18 cellular contexts compared by ENCODE assay signal in the genomic region with DNA sequence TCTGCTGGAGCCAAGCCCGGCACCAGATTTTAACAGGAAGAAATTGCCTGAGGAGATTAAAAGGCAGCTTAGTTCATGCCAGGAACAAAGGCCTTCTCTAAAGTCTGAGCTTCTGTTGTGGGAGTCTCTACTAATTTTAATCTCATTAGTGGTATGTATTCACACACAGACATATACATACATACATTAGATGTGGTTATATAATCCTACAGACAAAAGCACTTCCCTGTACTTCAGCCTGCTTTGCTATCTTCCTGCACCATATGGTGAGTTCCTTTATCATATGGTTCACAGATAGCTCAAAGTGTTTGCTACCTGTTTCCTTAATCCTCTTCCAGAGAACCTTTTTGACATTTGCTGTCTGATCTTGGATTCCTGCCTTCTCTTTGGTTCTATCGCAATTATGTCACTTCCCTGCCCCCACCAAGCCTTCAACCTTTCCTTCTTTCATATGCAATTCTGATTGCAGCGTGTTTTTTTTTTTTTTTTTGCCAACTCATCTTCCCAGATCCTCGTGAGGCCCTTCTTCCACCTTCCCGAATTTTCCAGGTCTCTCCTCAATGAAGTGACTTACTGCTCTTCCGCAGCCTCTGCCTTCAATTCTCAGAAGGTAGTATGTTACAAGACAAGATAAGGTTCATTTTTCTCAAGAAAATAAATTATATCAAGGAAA.
DNase-seq lines count a peak whose midpoint lies in the region; ATAC-seq, FAIRE-seq and TF ChIP-seq lines count a peak whose summit lies in the region.
"Had no signal": no experiment of that assay in that cellular context is flagged by ENCODE, and none has a peak within 500 bp of the region (broad histone marks: within the 10 kb centered on the region; RNA-seq: fewer than 3 reads in every experiment).

No MANE protein-coding gene starts in this region.

- H3K9me3 ChIP-seq in ES-I3 (ENCODE audit: control insufficient read depth, insufficient read depth, low read length) = peaks cover 7% of the 10 kb centered on the region
- no peaks in the 10 kb centered on the region for H3K9me3 ChIP-seq in K562 (replicated peaks; ENCODE audit: control insufficient read depth, insufficient read depth, low read depth, low read length)

- no peak overlapping the region for H2AK5ac ChIP-seq in mesendoderm (ENCODE audit: low read length)

- H2BK120ac ChIP-seq in mesendoderm (ENCODE audit: low read depth, low read length) = no peak overlapping the region

- H3K79me1 ChIP-seq in mesendoderm (ENCODE audit: low read length) = no peaks in the 10 kb centered on the region

- H3K9ac ChIP-seq in ES-I3 (ENCODE audit: low read depth, low read length) (0 out of 2 replicates have a peak overlapping the region, but pooled peaks have one; percentile 5), K562 (ENCODE audit: insufficient read depth in 1 of 2, low read depth in 2 of 2, low read length in 2 of 2) (no peak overlapping the region), mesendoderm (ENCODE audit: low read length) (no peak overlapping the region)

- CTCF ChIA-PET in K562 (lab: Yijun Ruan, JAX; ENCODE audit: low intra/inter-chr PET ratio) = interaction anchor here (0.7 kb wide), 1 partner anchor 43 kb away, joined by 3 read pairs; no protein-coding TSS in a partner anchor

- in situ Hi-C loops in KBM-7 (cut with MboI; ENCODE audit: low pct_unique_long_range_greater_than_20kb, low sequenced_read_pairs) = no loop called here
- in situ Hi-C loops in K562 (cut with MboI) = no loop called here

- H4K8ac ChIP-seq in mesendoderm (ENCODE audit: low read depth, low read length) = no peak overlapping the region

- H4K5ac ChIP-seq in mesendoderm (ENCODE audit: low read length) = no peak overlapping the region

- H3K9me1 ChIP-seq in K562 (ENCODE audit: control insufficient read depth, insufficient read depth, low read length) = peaks cover 4% of the 10 kb centered on the region

- POLR2A ChIA-PET in K562 (lab: Yijun Ruan, JAX) = interaction anchor here (0.5 to 2.1 kb wide), 6 partner anchors 8 to 125 kb away, joined by 3 to 8 read pairs (median 4); no protein-coding TSS in a partner anchor

- H3K4me1 ChIP-seq in ES-I3 (ENCODE audit: insufficient read depth, low read length) (peaks cover 47% of the 10 kb centered on the region), K562 (replicated peaks in 1 of 2; ENCODE audit: control insufficient read depth in 2 of 2, insufficient read depth in 2 of 2, low read length in 2 of 2) (peaks cover 17 to 18% of the 10 kb centered on the region in 2 experiments; a peak in 3 of 5 replicates), mesendoderm (ENCODE audit: control insufficient read depth, low read depth, low read length) (peaks cover 5% of the 10 kb centered on the region)

- H3K56ac ChIP-seq in mesendoderm (ENCODE audit: low read length) = no peak overlapping the region

- H3K23ac ChIP-seq in mesendoderm (ENCODE audit: low read length) = no peak overlapping the region

- H3K18ac ChIP-seq in mesendoderm (ENCODE audit: low read length) = peak overlapping the region; percentile 65

- intact Hi-C loops in K562 (cut with micrococcal nuclease) = loop anchor here (5.0 kb wide), 1 partner anchor 58 kb away; no protein-coding TSS in a partner anchor

- H3K27ac ChIP-seq in K562 (ENCODE audit: extremely low read depth, low read depth, low read length) = peak overlapping the region; percentile 51; the same call in 2 of the 3 replicates
- no peak overlapping the region for H3K27ac ChIP-seq in mesendoderm (ENCODE audit: low read depth, low read length)
- H3K27ac ChIP-seq in substantia nigra (ENCODE audit: low read depth, low read length, poor library complexity, severe bottlenecking) = no peak overlapping the region
- H3K27ac ChIP-seq: VCaP had no signal

- TF ChIP-seq RAD21 in K562 (CRISPR knock-in tag; conservative IDR thresholded peaks at IDR 0.05 in 1 of 2, IDR thresholded peaks at IDR 0.05 in 1 of 2) = no peak

- no peak overlapping the region for H2BK5ac ChIP-seq in mesendoderm (ENCODE audit: low read length)

- no TSS peak for BruUV-seq in K562 (replicated peaks; lab: Mats Ljungman, UMichigan)

- H4K20me1 ChIP-seq in K562 (replicated peaks; ENCODE audit: control insufficient read depth, insufficient read depth, low read length) = no peaks in the 10 kb centered on the region; the same call in 1 of the 2 replicates

- H2BK15ac ChIP-seq in mesendoderm (replicated peaks; ENCODE audit: low read depth) = peak overlapping the region; percentile 88

- peak; percentile 94 for TF ChIP-seq EP300 in K562 (IDR thresholded peaks at IDR 0.05; ENCODE audit: low read length)

- H3K27me3 ChIP-seq in K562 (ENCODE audit: control insufficient read depth in 2 of 2, insufficient read depth in 2 of 2, low read length in 2 of 2) (no peaks in the 10 kb centered on the region), mesendoderm (ENCODE audit: insufficient read depth, low read length, poor library complexity) (no peaks in the 10 kb centered on the region)

- WGBS in K562 (ENCODE audit: insufficient coverage, low coverage, missing lambda C conversion rate) = 8% methylated on average over 4 of the region's 6 CpGs
- no CpG with 5 or more reads among the region's 6 CpGs for WGBS in mesendoderm (ENCODE audit: extremely low coverage, insufficient coverage, low lambda C conversion rate)

- H3K4me2 ChIP-seq in K562 (ENCODE audit: insufficient read depth, low read length) (peak overlapping the region; percentile 28; the same call in 1 of the 2 replicates), mesendoderm (ENCODE audit: low read length) (no peak overlapping the region)

- no peak overlapping the region for H3K4ac ChIP-seq in mesendoderm (ENCODE audit: low read depth, low read length)

- ATAC-seq in K562 (peak; percentile 89), GM21367 (IDR thresholded peaks at IDR 0.05; ENCODE audit: unreplicated experiment) (no peak), GM21360 (IDR thresholded peaks at IDR 0.05; ENCODE audit: unreplicated experiment) (no peak)
- ATAC-seq: activated T-helper 17 cell treated with anti-CD3 and anti-CD28 coated beads, Interleukin-2, amount 50 U/mL, for 72 hours; naive thymus-derived CD4-positive, alpha-beta T cell had no signal

- H3K79me2 ChIP-seq in K562 (ENCODE audit: control insufficient read depth, insufficient read depth, low read length) (peaks cover 6% of the 10 kb centered on the region; the same call in 2 of the 3 replicates), mesendoderm (ENCODE audit: control insufficient read depth, insufficient read depth, low read length) (no peaks in the 10 kb centered on the region)

- H3K36me3 ChIP-seq in ES-I3 (ENCODE audit: insufficient read depth, low read length) = no peaks in the 10 kb centered on the region; the same call in 1 of the 2 replicates
- peaks cover 64% of the 10 kb centered on the region for H3K36me3 ChIP-seq in K562 (ENCODE audit: control insufficient read depth, insufficient read depth, low read length)
- H3K36me3 ChIP-seq in mesendoderm (ENCODE audit: control insufficient read depth, insufficient read depth, low read length) = no peaks in the 10 kb centered on the region

- DNase-seq in KBM-7 = peak; percentile 24
- DNase-seq in K562 (ENCODE audit: extremely low read depth in 1 of 4, low spot score in 3 of 4) = peak; percentile 71 to 88 (median 80)
- peak; percentile 88 for DNase-seq in mesendoderm
- DNase-seq in substantia nigra (lab: John Stamatoyannopoulos, UW) = no peak
- DNase-seq: activated CD4-positive, alpha-beta T cell treated with anti-CD3 and anti-CD28 coated beads, Interleukin-2, amount 50 U/mL, for 48 hours; activated naive CD8-positive, alpha-beta T cell treated with anti-CD3 and anti-CD28 coated beads, Interleukin-2, amount 10 ng/mL, durations not matched to agents 7 days and 5 days; AML-193; effector CD4-positive, alpha-beta T cell; islet precursor cell; naive thymus-derived CD4-positive, alpha-beta T cell; NK-92 treated with Interleukin-12 subunit alpha and Interleukin-12 subunit beta, amount 100 ng/mL, for 24 hours; stimulated activated CD4-positive, alpha-beta T cell treated with anti-CD3 and anti-CD28 coated beads, Interleukin-2, amount 100 ng/mL, for 24 hours had no signal

- no peak for TF ChIP-seq CTCF in K562 (IDR thresholded peaks at IDR 0.05 in 2 of 3, conservative IDR thresholded peaks at IDR 0.05 in 1 of 3; ENCODE audit: insufficient read depth in 2 of 3, low read depth in 1 of 3, low read length in 3 of 3)

- no peak for TF ChIP-seq POLR2A in K562 (conservative IDR thresholded peaks at IDR 0.05)

- no peak overlapping the region for H2AFZ ChIP-seq in K562 (ENCODE audit: low read depth, low read length)

- peak; percentile 90 for FAIRE-seq in K562 (lab: Jason Lieb, UNC)

- H3K4me3 ChIP-seq in K562 (no peak overlapping the region), mesendoderm (ENCODE audit: low read length) (no peak overlapping the region)
- H3K4me3 ChIP-seq: lung had no signal

TF ChIP-seq in K562, 482 proteins besides CTCF, POLR2A, EP300 and RAD21 (continues in another document):
- TF ChIP-seq, protein P1, sequence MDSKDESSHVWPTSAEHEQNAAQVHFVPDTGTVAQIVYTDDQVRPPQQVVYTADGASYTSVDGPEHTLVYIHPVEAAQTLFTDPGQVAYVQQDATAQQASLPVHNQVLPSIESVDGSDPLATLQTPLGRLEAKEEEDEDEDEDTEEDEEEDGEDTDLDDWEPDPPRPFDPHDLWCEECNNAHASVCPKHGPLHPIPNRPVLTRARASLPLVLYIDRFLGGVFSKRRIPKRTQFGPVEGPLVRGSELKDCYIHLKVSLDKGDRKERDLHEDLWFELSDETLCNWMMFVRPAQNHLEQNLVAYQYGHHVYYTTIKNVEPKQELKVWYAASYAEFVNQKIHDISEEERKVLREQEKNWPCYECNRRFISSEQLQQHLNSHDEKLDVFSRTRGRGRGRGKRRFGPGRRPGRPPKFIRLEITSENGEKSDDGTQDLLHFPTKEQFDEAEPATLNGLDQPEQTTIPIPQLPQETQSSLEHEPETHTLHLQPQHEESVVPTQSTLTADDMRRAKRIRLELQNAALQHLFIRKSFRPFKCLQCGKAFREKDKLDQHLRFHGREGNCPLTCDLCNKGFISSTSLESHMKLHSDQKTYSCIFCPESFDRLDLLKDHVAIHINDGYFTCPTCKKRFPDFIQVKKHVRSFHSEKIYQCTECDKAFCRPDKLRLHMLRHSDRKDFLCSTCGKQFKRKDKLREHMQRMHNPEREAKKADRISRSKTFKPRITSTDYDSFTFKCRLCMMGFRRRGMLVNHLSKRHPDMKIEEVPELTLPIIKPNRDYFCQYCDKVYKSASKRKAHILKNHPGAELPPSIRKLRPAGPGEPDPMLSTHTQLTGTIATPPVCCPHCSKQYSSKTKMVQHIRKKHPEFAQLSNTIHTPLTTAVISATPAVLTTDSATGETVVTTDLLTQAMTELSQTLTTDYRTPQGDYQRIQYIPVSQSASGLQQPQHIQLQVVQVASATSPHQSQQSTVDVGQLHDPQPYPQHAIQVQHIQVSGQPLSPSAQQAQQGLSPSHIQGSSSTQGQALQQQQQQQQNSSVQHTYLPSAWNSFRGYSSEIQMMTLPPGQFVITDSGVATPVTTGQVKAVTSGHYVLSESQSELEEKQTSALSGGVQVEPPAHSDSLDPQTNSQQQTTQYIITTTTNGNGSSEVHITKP (IDR thresholded peaks at IDR 0.05; ENCODE audit: partially characterized antibody) = peak; percentile 11
- TF ChIP-seq GATA2 (CRISPR knock-in tag; IDR thresholded peaks at IDR 0.05) = peak; percentile 85

Comparison
In these comparisons a context has a peak if more than half of its experiments do, and no peak if none do; other contexts are left out.
1. DNase-seq: peak in KBM-7 (single experiment), K562 (4 of 4) and mesendoderm (single experiment); none in substantia nigra (0 of 49).